Comparison of ENCODE assay signal across 26 cellular contexts in the genomic region with DNA sequence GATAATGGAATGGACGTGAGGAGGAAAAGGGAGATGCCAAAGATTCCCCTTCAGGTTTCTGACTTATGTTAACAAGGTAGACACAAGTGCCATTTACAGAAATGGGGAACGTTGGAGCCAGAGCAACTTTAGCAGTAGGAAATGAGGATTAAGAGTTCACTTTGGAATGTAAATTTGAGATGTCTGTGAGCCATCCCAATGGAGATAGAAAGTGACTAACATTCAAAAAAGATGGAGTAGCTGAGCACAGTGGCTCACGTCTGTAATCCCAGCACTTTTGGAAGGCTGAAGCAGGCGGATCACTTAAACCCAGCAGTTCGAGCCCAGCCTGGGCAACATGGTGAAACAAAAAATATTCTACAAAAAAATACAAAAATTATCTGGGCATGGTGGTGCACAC.
"Had no signal": no experiment of that assay in that cellular context is flagged by ENCODE, and none has a peak within 500 bp of the region (broad histone marks: within the 10 kb centered on the region; RNA-seq: fewer than 3 reads in every experiment).

No MANE protein-coding gene starts in this region.

- ATAC-seq: activated CD8-positive, alpha-beta T cell treated with anti-CD3 and anti-CD28 coated beads for 36 hours; Panc1 had no signal

- H3K27ac Mint-ChIP-seq: activated CD4-positive, alpha-beta T cell treated with anti-CD3 and anti-CD28 coated beads, Interleukin-2, amount 10 ng/mL, durations not matched to agents 24 days and 14 days; activated CD8-positive, alpha-beta T cell treated with anti-CD3 and anti-CD28 coated beads for 36 hours; activated naive CD8-positive, alpha-beta T cell treated with anti-CD3 and anti-CD28 coated beads for 36 hours; activated T-cell treated with anti-CD3 and anti-CD28 coated beads, Interleukin-2, amount 50 U/mL, for 24 hours had no signal

- H3K4me3 ChIP-seq: SJCRH30, SK-N-MC had no signal

- DNase-seq: activated CD4-positive, alpha-beta T cell treated with anti-CD3 and anti-CD28 coated beads, Interleukin-2, amount 10 ng/mL, durations not matched to agents 24 days and 14 days; activated CD4-positive, alpha-beta T cell treated with anti-CD3 and anti-CD28 coated beads, Interleukin-2, amount 50 U/mL, for 4 hours; activated CD8-positive, alpha-beta T cell treated with anti-CD3 and anti-CD28 coated beads for 36 hours; activated effector memory CD4-positive, alpha-beta T cell treated with Interleukin-2 at 50 U/mL for 16 hours; activated naive CD4-positive, alpha-beta T cell treated with anti-CD3 and anti-CD28 coated beads, Interleukin-2, amount 50 U/mL, for 16 hours; activated naive CD8-positive, alpha-beta T cell treated with anti-CD3 and anti-CD28 coated beads for 36 hours; activated T-cell treated with anti-CD3 and anti-CD28 coated beads, Interleukin-2, amount 50 U/mL, for 24 hours; amniotic stem cell; aorta; caudate nucleus; cerebellar nuclear complex; MM.1S; MV-4-11; NCI-H1092; NCI-H1436 treated with DMSO at 0.1 percent for 48 hours; NCI-H1694 treated with DMSO at 0.1 percent for 48 hours; NCI-H2029; NCI-H345; NCI-H524 treated with DMSO at 0.1 percent for 48 hours; SHP77; SJCRH30; T1000; WERI-Rb-1 had no signal

- H3K27me3 ChIP-seq: SJCRH30 had no signal

- H3K27ac ChIP-seq: KMS-11, SJCRH30, SK-N-MC, WERI-Rb-1 had no signal

- H3K9me3 ChIP-seq: SJCRH30 had no signal

- H3K27me3 Mint-ChIP-seq: activated CD4-positive, alpha-beta T cell treated with anti-CD3 and anti-CD28 coated beads, Interleukin-2, amount 10 ng/mL, durations not matched to agents 24 days and 14 days; activated CD8-positive, alpha-beta T cell treated with anti-CD3 and anti-CD28 coated beads for 36 hours; activated naive CD8-positive, alpha-beta T cell treated with anti-CD3 and anti-CD28 coated beads for 36 hours; activated T-cell treated with anti-CD3 and anti-CD28 coated beads, Interleukin-2, amount 50 U/mL, for 24 hours had no signal

- H3K4me2 ChIP-seq: KMS-11 had no signal

- H3K36me3 ChIP-seq: SJCRH30 had no signal

- H3K4me3 Mint-ChIP-seq: activated CD4-positive, alpha-beta T cell treated with anti-CD3 and anti-CD28 coated beads, Interleukin-2, amount 10 ng/mL, durations not matched to agents 24 days and 14 days; activated CD8-positive, alpha-beta T cell treated with anti-CD3 and anti-CD28 coated beads for 36 hours; activated naive CD8-positive, alpha-beta T cell treated with anti-CD3 and anti-CD28 coated beads for 36 hours; activated T-cell treated with anti-CD3 and anti-CD28 coated beads, Interleukin-2, amount 50 U/mL, for 24 hours had no signal

- H3K9ac ChIP-seq: KMS-11 had no signal
